ENCODE assay signal across 8 cellular contexts in the genomic region with DNA sequence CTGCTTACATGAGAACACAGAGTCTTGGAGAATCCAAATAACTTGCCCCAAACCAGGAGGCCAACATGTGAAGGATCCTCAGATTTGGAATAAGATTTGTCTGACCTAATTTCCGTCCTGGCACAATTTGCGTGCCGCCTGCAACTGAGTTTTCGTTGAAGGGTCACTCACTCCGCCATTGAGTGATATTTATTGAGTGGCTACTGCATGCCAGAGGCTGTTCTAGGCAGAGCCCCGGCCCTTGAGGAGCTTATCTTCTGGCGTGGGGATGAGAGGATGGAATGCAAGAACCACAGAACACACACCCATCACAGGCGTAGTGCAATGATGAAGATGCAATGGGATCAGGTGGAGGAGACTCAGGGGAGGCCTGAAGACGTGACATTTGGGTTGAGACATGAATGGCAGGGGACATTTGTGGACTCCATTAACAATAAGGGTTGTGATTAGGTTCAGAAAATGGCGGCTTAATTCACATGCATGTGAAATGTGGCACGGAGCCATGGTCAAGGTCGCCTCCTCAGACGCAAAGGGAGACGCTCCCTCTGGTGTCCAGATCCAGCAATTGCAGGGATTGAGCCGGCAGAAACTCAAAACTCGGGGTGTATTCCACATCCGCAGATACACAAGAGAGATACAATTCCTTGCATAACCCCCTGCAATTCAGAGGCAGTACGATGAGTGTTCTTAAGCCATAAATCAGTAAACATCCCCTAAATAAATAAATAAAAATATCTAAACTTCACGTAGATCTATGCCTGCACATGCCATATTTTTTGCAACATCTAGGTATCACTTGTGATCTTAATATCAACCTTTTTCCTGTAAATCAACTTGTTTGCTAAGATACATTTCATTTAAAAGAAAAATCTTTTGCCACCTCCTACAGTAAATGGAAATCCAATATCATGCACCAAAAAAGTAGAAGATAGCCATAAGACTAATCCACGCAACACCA. TPM values are rescaled to one million over a fixed set of nuclear protein-coding genes. Genes with fewer than 3 reads are reported as not detected.
DNase-seq lines count a peak whose midpoint lies in the region; ATAC-seq, FAIRE-seq and TF ChIP-seq lines count a peak whose summit lies in the region.

No MANE protein-coding gene starts in this region.

- no peaks in the 10 kb centered on the region for H3K79me2 ChIP-seq in keratinocyte (ENCODE audit: control insufficient read depth, insufficient read depth, low read length)

- H3K4me1 Mint-ChIP-seq in activated B cell treated with CpG ODN at 0.5 μM for 24 hours = peaks cover 2% of the 10 kb centered on the region

- H3K9me3 Mint-ChIP-seq in activated B cell treated with CpG ODN at 0.5 μM for 24 hours = no peaks in the 10 kb centered on the region

- peak; percentile 49 for ATAC-seq in activated B cell treated with CpG ODN at 0.5 μM for 24 hours (ENCODE audit: low read depth)

- H3K27me3 Mint-ChIP-seq in activated B cell treated with CpG ODN at 0.5 μM for 24 hours = no peaks in the 10 kb centered on the region

- H3K4me2 ChIP-seq in keratinocyte (ENCODE audit: control insufficient read depth, extremely low read depth, insufficient read depth, low read depth, low read length) = no peak overlapping the region

- H3K4me3 Mint-ChIP-seq in activated B cell treated with CpG ODN at 0.5 μM for 24 hours = no peak overlapping the region

- CTCF ChIA-PET in activated B cell treated with CpG ODN at 0.5 μM for 24 hours (lab: Charles Lee) = no interaction called here

- no peaks in the 10 kb centered on the region for H3K36me3 Mint-ChIP-seq in activated B cell treated with CpG ODN at 0.5 μM for 24 hours (ENCODE audit: low read depth)

- dilution Hi-C loops in keratinocyte (cut with MboI; ENCODE audit: extremely low pct_ligation_motif_present, low sequenced_read_pairs) = no loop called here

- intact Hi-C loops in activated B cell treated with CpG ODN at 0.5 μM for 24 hours (cut with micrococcal nuclease) = loop anchor here (1.0 kb wide), 1 partner anchor 178 kb away; no protein-coding TSS in a partner anchor

- no peak overlapping the region for H3K27ac ChIP-seq in keratinocyte (ENCODE audit: control insufficient read depth, insufficient read depth, low read length)

- peak; percentile 89 for FAIRE-seq in keratinocyte (lab: Jason Lieb, UNC)

- H4K20me1 ChIP-seq in keratinocyte (ENCODE audit: control insufficient read depth, extremely low read depth, insufficient read depth, low read length) = no peaks in the 10 kb centered on the region

- peak overlapping the region; percentile 76 for H2AFZ ChIP-seq in keratinocyte (ENCODE audit: control insufficient read depth, low read length)

- H3K4me1 ChIP-seq in HAP-1 = peaks cover 17% of the 10 kb centered on the region
- peaks cover 16% of the 10 kb centered on the region for H3K4me1 ChIP-seq in keratinocyte (ENCODE audit: control insufficient read depth, extremely low read depth, insufficient read depth, low read length)

- H3K36me3 ChIP-seq in HAP-1 (replicated peaks) (no peaks in the 10 kb centered on the region), keratinocyte (ENCODE audit: control insufficient read depth in 2 of 2, extremely low read depth in 1 of 2, insufficient read depth in 2 of 2, low read length in 2 of 2) (no peaks in the 10 kb centered on the region)

- no peaks in the 10 kb centered on the region for H3K9me3 ChIP-seq in HAP-1
- H3K9me3 ChIP-seq in keratinocyte (ENCODE audit: control insufficient read depth, low read depth, low read length) = no peaks in the 10 kb centered on the region

- no peak overlapping the region for H3K27ac Mint-ChIP-seq in activated B cell treated with CpG ODN at 0.5 μM for 24 hours

- TF ChIP-seq CTCF in activated B cell treated with CpG ODN at 0.5 μM for 24 hours (IDR thresholded peaks at IDR 0.05) (no peak), cardiac fibroblast (IDR thresholded peaks at IDR 0.05; ENCODE audit: low read depth, low read length) (peak; percentile 92), keratinocyte (optimal IDR thresholded peaks at IDR 0.05 in 1 of 3, IDR thresholded peaks at IDR 0.05 in 1 of 3, conservative IDR thresholded peaks at IDR 0.05 in 1 of 3; ENCODE audit: extremely low read depth in 1 of 3, insufficient read depth in 2 of 3, low read length in 3 of 3) (peak; percentile 88 to 92 (median 88))

- H3K27me3 ChIP-seq in HAP-1 (ENCODE audit: low read depth) (no peaks in the 10 kb centered on the region), keratinocyte (ENCODE audit: control insufficient read depth, extremely low read depth, insufficient read depth, low read length) (no peaks in the 10 kb centered on the region)

- peak; percentile 82 for DNase-seq in AG20443 (ENCODE audit: low spot score)
- peak; percentile 63 to 91 for DNase-seq in HAP-1 (ENCODE audit: low spot score in 2 of 2)
- peak; percentile 90 for DNase-seq in NCI-H2227 (lab: John Stamatoyannopoulos, UW; ENCODE audit: unreplicated experiment)
- DNase-seq in activated B cell treated with CpG ODN at 0.5 μM for 24 hours = no peak
- DNase-seq in cardiac fibroblast (ENCODE audit: low read depth in 2 of 2) = peak; percentile 84 to 90
- no peak for DNase-seq in keratinocyte (ENCODE audit: low read depth, low spot score)
- peak; percentile 45 for DNase-seq in stimulated activated CD4-positive, alpha-beta T cell treated with anti-CD3 and anti-CD28 coated beads, Interleukin-1b, Interleukin-23, amount 100 ng/mL, for 4 hours (ENCODE audit: low read depth in 2 of 2)
- no peak for DNase-seq in OCI-M2 (lab: John Stamatoyannopoulos, UW; ENCODE audit: unreplicated experiment)

- no peak overlapping the region for H3K9ac ChIP-seq in keratinocyte (ENCODE audit: control insufficient read depth, extremely low read depth, insufficient read depth, low read length)

- H3K9me1 ChIP-seq in keratinocyte (ENCODE audit: control insufficient read depth, extremely low read depth, insufficient read depth, low read length) = no peaks in the 10 kb centered on the region

- H3K4me3 ChIP-seq in HAP-1 = no peak overlapping the region
- H3K4me3 ChIP-seq in cardiac fibroblast (replicated peaks in 1 of 2; ENCODE audit: low read depth in 2 of 2, low read length in 2 of 2) = no peak overlapping the region
- H3K4me3 ChIP-seq in keratinocyte (ENCODE audit: control insufficient read depth in 2 of 3, extremely low read depth in 1 of 3, insufficient read depth in 2 of 3, low read depth in 1 of 3, low read length in 3 of 3) = no peak overlapping the region

- POLR2A ChIA-PET in activated B cell treated with CpG ODN at 0.5 μM for 24 hours (lab: Charles Lee) = no interaction called here

- in situ Hi-C loops in HAP-1 (cut with MboI; ENCODE audit: low sequenced_read_pairs) = loop anchor here (5.0 kb wide), 1 partner anchor 189 kb away; no protein-coding TSS in a partner anchor

RNA-seq across cellular contexts. Expression of gene CACNG4, which starts 57.9 kb away (rescaled TPM):
- total RNA-seq in activated B cell treated with CpG ODN at 0.5 μM for 24 hours = not detected in 2 replicates
- polyA plus RNA-seq in keratinocyte = 0.01 to 0.03 TPM in 2 of 3 replicates, not detected in the other
- 0.17 TPM for polyA plus RNA-seq in keratinocyte (2011; ENCODE audit: low read depth)
- polyA plus RNA-seq in keratinocyte (2011; cell fraction: cytosol; rRNA removed) = 0.06 and 0.12 TPM in 2 replicates
- polyA plus RNA-seq in keratinocyte (2011; cell fraction: nucleus; rRNA removed) = 0.08 and 0.10 TPM in 2 replicates
- polyA plus RNA-seq in keratinocyte (2012; ENCODE audit: low replicate concordance) = 0.10 TPM in 1 of 2 replicates, not detected in the other
- 0.13 TPM in 1 of 3 replicates, not detected in the others for polyA minus RNA-seq in keratinocyte
- polyA minus RNA-seq in keratinocyte (2011; cell fraction: cytosol; rRNA and poly(A)+ RNA removed) = not detected
- polyA minus RNA-seq in keratinocyte (2011; cell fraction: nucleus; rRNA and poly(A)+ RNA removed) = 0.11 TPM in 1 of 2 replicates, not detected in the other

Comparison
In these comparisons a context has a peak if more than half of its experiments do, and no peak if none do; other contexts are left out.
1. DNase-seq: peak in AG20443 (single experiment), HAP-1 (2 of 2), NCI-H2227 (single experiment), cardiac fibroblast (2 of 2) and stimulated activated CD4-positive, alpha-beta T cell treated with anti-CD3 and anti-CD28 coated beads, Interleukin-1b, Interleukin-23, amount 100 ng/mL, for 4 hours (2 of 2); none in activated B cell treated with CpG ODN at 0.5 μM for 24 hours (single experiment), keratinocyte (single experiment) and OCI-M2 (single experiment).